8 cellular contexts compared by ENCODE assay signal in genomic region chr18:14131914-14132700, GRCh38. TPM values are rescaled to one million over a fixed set of nuclear protein-coding genes. Genes with fewer than 3 reads are reported as not detected.
DNase-seq lines count a peak whose midpoint lies in the region; ATAC-seq and TF ChIP-seq lines count a peak whose summit lies in the region.
"Not testable (repeated sequence)": the region's sequence is repeated elsewhere in the genome, so short reads cannot be mapped to it uniquely, and the experiment has no call there.

Gene ZNF519 (minus strand): TSS chr18:14132435. CDS start chr18:14132277, 158 bp downstream.

- H3K4me2 ChIP-seq in H9 (ENCODE audit: insufficient read depth, insufficient read length, low read length): peak within 1 kb of the TSS; percentile 53

- H3K4me1 Mint-ChIP-seq in H9: peaks cover 19 to 23% of the 10 kb centered on the region in 2 experiments
- peaks cover 16% of the 10 kb centered on the region for H3K4me1 Mint-ChIP-seq in activated T-helper 2 cell treated with anti-CD3 and anti-CD28 coated beads, Interferon-gamma antibody, Interleukin-2, Interleukin-4, amounts not matched to agents 10 μg/mL and 5 μg/mL and 100 μg/mL, durations not matched to agents 14 hours and 24 hours and 36 hours (ENCODE audit: low read depth)
- not testable (repeated sequence) for H3K4me1 Mint-ChIP-seq in nephron

- peak within 1 kb of the TSS; percentile 97 to 98 for H3K4me3 Mint-ChIP-seq in H9
- peak within 1 kb of the TSS; percentile 93 for H3K4me3 Mint-ChIP-seq in activated T-helper 2 cell treated with anti-CD3 and anti-CD28 coated beads, Interferon-gamma antibody, Interleukin-2, Interleukin-4, amounts not matched to agents 10 μg/mL and 5 μg/mL and 100 μg/mL, durations not matched to agents 14 hours and 24 hours and 36 hours (ENCODE audit: low read depth)
- peak within 1 kb of the TSS; percentile 97 to 98 (median 98) for H3K4me3 Mint-ChIP-seq in nephron

- DNase-seq in H9 (peak; percentile 95), M059J (ENCODE audit: low read depth) (peak; percentile 96), fibroblast of the aortic adventitia (ENCODE audit: low read depth) (peak; percentile 96)
- peak; percentile 88 for DNase-seq in activated T-helper 2 cell treated with anti-CD3 and anti-CD28 coated beads, Interferon-gamma antibody, Interleukin-2, Interleukin-4, amounts not matched to agents 10 μg/mL and 5 μg/mL and 100 μg/mL, durations not matched to agents 14 hours and 24 hours and 36 hours (ENCODE audit: low spot score)
- DNase-seq in stimulated activated naive CD8-positive, alpha-beta T cell treated with anti-CD3 and anti-CD28 coated beads, Interleukin-15, Interleukin-2, amounts not matched to agents 100 U/mL and 50 U/mL, for 24 hours: peak; percentile 85

- not testable (repeated sequence) for H3K4ac ChIP-seq in H9 (ENCODE audit: low read depth, low read length)

- H3K9me3 Mint-ChIP-seq in H9; activated T-helper 2 cell treated with anti-CD3 and anti-CD28 coated beads, Interferon-gamma antibody, Interleukin-2, Interleukin-4, amounts not matched to agents 10 μg/mL and 5 μg/mL and 100 μg/mL, durations not matched to agents 14 hours and 24 hours and 36 hours; nephron: not testable (repeated sequence)

- H3K27ac Mint-ChIP-seq in H9: peak within 1 kb of the TSS; percentile 98 to 100 (median 99)
- peak within 1 kb of the TSS; percentile 85 for H3K27ac Mint-ChIP-seq in activated T-helper 2 cell treated with anti-CD3 and anti-CD28 coated beads, Interferon-gamma antibody, Interleukin-2, Interleukin-4, amounts not matched to agents 10 μg/mL and 5 μg/mL and 100 μg/mL, durations not matched to agents 14 hours and 24 hours and 36 hours
- peak within 1 kb of the TSS; percentile 87 to 89 (median 88) for H3K27ac Mint-ChIP-seq in nephron

- H3K4me1 ChIP-seq in ES-I3 (ENCODE audit: insufficient read depth, low read length); H9 (ENCODE audit: insufficient read depth, low read length): not testable (repeated sequence)

- H3K79me2 ChIP-seq in H9 (ENCODE audit: insufficient read depth, low read length): peaks cover 19% of the 10 kb centered on the region; the same call in 1 of the 2 replicates

- no CpG with 5 or more reads among the region's 45 CpGs for WGBS in H9 (ENCODE audit: extremely low coverage, insufficient read length, low lambda C conversion rate)

- not testable (repeated sequence) for H3K79me1 ChIP-seq in H9 (ENCODE audit: insufficient read depth, low read depth, low read length, poor library complexity, severe bottlenecking)

- H3K9ac ChIP-seq in ES-I3 (ENCODE audit: low read depth, low read length): peak within 1 kb of the TSS; percentile 80
- H3K9ac ChIP-seq in H9 (ENCODE audit: extremely low read depth, insufficient read length, low read length): peak within 1 kb of the TSS; percentile 82

- peak within 1 kb of the TSS; percentile 56 for H3K18ac ChIP-seq in H9 (ENCODE audit: insufficient read length, low read depth, low read length)

- H3K36me3 Mint-ChIP-seq in H9 (ENCODE audit: insufficient read depth in 1 of 3, low read depth in 3 of 3): peaks cover 13 to 24% (median 13%) of the 10 kb centered on the region in 3 experiments; a peak in 6 of 7 replicates
- peaks cover 15% of the 10 kb centered on the region for H3K36me3 Mint-ChIP-seq in activated T-helper 2 cell treated with anti-CD3 and anti-CD28 coated beads, Interferon-gamma antibody, Interleukin-2, Interleukin-4, amounts not matched to agents 10 μg/mL and 5 μg/mL and 100 μg/mL, durations not matched to agents 14 hours and 24 hours and 36 hours (ENCODE audit: low read depth)
- H3K36me3 Mint-ChIP-seq in nephron (ENCODE audit: low read depth): peaks cover 25% of the 10 kb centered on the region

- not testable (repeated sequence) for H3K9me3 ChIP-seq in ES-I3 (ENCODE audit: control insufficient read depth, insufficient read depth, low read length); H9 (ENCODE audit: control insufficient read depth, low read depth, low read length)

- H2BK20ac ChIP-seq in H9 (ENCODE audit: low read depth, low read length, poor library complexity, severe bottlenecking): not testable (repeated sequence)

- TF ChIP-seq CTCF in H9 (conservative IDR thresholded peaks at IDR 0.05); fibroblast of the aortic adventitia (IDR thresholded peaks at IDR 0.05; ENCODE audit: insufficient read depth, low read length); nephron (IDR thresholded peaks at IDR 0.05; ENCODE audit: unreplicated experiment in 3 of 3): not testable (repeated sequence)

- not testable (repeated sequence) for H2AK5ac ChIP-seq in H9 (ENCODE audit: insufficient read length, low read length)

- not testable (repeated sequence) for H4K5ac ChIP-seq in H9 (ENCODE audit: insufficient read length, low read depth, low read length)

- not testable (repeated sequence) for H3T11ph ChIP-seq in H9 (ENCODE audit: low read length)

- H3K56ac ChIP-seq in H9 (ENCODE audit: insufficient read length, low read depth, low read length): not testable (repeated sequence)

- not testable (repeated sequence) for H2BK12ac ChIP-seq in H9 (ENCODE audit: insufficient read length, low read depth, low read length)

- not testable (repeated sequence) for H4K20me1 ChIP-seq in H9 (ENCODE audit: control insufficient read depth, insufficient read depth, insufficient read length)

- H2AFZ ChIP-seq in H9 (ENCODE audit: low read length): not testable (repeated sequence)

- H2BK15ac ChIP-seq in H9 (ENCODE audit: low read depth, low read length): not testable (repeated sequence)

- not testable (repeated sequence) for H3K23ac ChIP-seq in H9 (ENCODE audit: insufficient read length, low read depth, low read length)

- not testable (repeated sequence) for H2BK120ac ChIP-seq in H9 (ENCODE audit: low read depth, low read length, poor library complexity, severe bottlenecking)

- H3K27me3 ChIP-seq in H9 (ENCODE audit: insufficient read depth, low read length): not testable (repeated sequence)

- not testable (repeated sequence) for H2BK5ac ChIP-seq in H9 (ENCODE audit: insufficient read length, low read length)

- H4K8ac ChIP-seq in H9 (replicated peaks; ENCODE audit: insufficient read length, low read depth, low read length): not testable (repeated sequence)

- peak within 1 kb of the TSS; percentile 75 for H3K4me3 ChIP-seq in fibroblast of the aortic adventitia (ENCODE audit: low read depth, low read length)

- intact Hi-C loops in activated T-helper 2 cell treated with anti-CD3 and anti-CD28 coated beads, Interferon-gamma antibody, Interleukin-2, Interleukin-4, amounts not matched to agents 10 μg/mL and 5 μg/mL and 100 μg/mL, durations not matched to agents 14 hours and 24 hours and 36 hours (cut with micrococcal nuclease): not testable (repeated sequence)

- not testable (repeated sequence) for H3K27me3 Mint-ChIP-seq in H9 (ENCODE audit: low read depth); activated T-helper 2 cell treated with anti-CD3 and anti-CD28 coated beads, Interferon-gamma antibody, Interleukin-2, Interleukin-4, amounts not matched to agents 10 μg/mL and 5 μg/mL and 100 μg/mL, durations not matched to agents 14 hours and 24 hours and 36 hours (ENCODE audit: low read depth); nephron (ENCODE audit: low read depth)

- H3K36me3 ChIP-seq in ES-I3 (ENCODE audit: insufficient read depth, low read length): not testable (repeated sequence)

- TF ChIP-seq POLR2A in Raji (IDR thresholded peaks at IDR 0.05; ENCODE audit: insufficient read depth, low read depth, low read length): peak; percentile 63

- not testable (repeated sequence) for H4K91ac ChIP-seq in H9 (ENCODE audit: insufficient read length, low read depth, low read length)

- H3K27ac ChIP-seq in H9 (ENCODE audit: insufficient read length, low read depth, low read length): not testable (repeated sequence)

- H3K23me2 ChIP-seq in H9 (ENCODE audit: insufficient read length, low read depth, low read length, poor library complexity, severe bottlenecking): not testable (repeated sequence)

- peak within 1 kb of the TSS; percentile 96 for H3K14ac ChIP-seq in H9 (ENCODE audit: insufficient read depth, low read length)

- peak; percentile 100 for ATAC-seq in stimulated activated naive CD8-positive, alpha-beta T cell treated with anti-CD3 and anti-CD28 coated beads, Interleukin-15, Interleukin-2, amounts not matched to agents 100 U/mL and 50 U/mL, for 24 hours

RNA-seq across cellular contexts. Expression of gene ZNF519, which starts in this region (rescaled TPM):
- 21.9 and 24.3 TPM in 2 replicates for total RNA-seq in H9 (2021)
- 6.2 and 7.4 TPM in 2 replicates for total RNA-seq in M059J (2014; rRNA removed; shearing (Covaris generic))
- 21.3 and 24.2 TPM in 2 replicates for total RNA-seq in activated T-helper 2 cell treated with anti-CD3 and anti-CD28 coated beads, Interferon-gamma antibody, Interleukin-2, Interleukin-4, amounts not matched to agents 10 μg/mL and 5 μg/mL and 100 μg/mL, durations not matched to agents 14 hours and 24 hours and 36 hours
- total RNA-seq in fibroblast of the aortic adventitia (ENCODE audit: low replicate concordance): 11.5 TPM in 2 replicates
